Comparison of ENCODE assay signal across 14 cellular contexts in genomic region chr3:17752441-17752840, GRCh38.
"Had no signal": no experiment of that assay in that cellular context is flagged by ENCODE, and none has a peak within 500 bp of the region (broad histone marks: within the 10 kb centered on the region; RNA-seq: fewer than 3 reads in every experiment).

No MANE protein-coding gene starts in this region.

- H3K27me3 ChIP-seq: heart right ventricle, right atrium auricular region, stomach, tibial nerve had no signal

- H3K4me1 ChIP-seq: right atrium auricular region had no signal

- H3K4me3 Mint-ChIP-seq: activated CD4-positive, alpha-beta memory T cell treated with anti-CD3 and anti-CD28 coated beads for 36 hours; central memory CD8-positive, alpha-beta T cell; natural killer cell; T-cell had no signal

- H3K36me3 Mint-ChIP-seq: activated CD4-positive, alpha-beta memory T cell treated with anti-CD3 and anti-CD28 coated beads for 36 hours; natural killer cell; T-cell had no signal

- H3K27ac ChIP-seq: heart right ventricle, right atrium auricular region, stomach, tibial nerve, VCaP had no signal

- H3K9me3 ChIP-seq: heart right ventricle, right atrium auricular region, stomach, tibial nerve had no signal

- ATAC-seq: heart right ventricle, natural killer cell, T-cell had no signal

- H3K9me3 Mint-ChIP-seq: activated CD4-positive, alpha-beta memory T cell treated with anti-CD3 and anti-CD28 coated beads for 36 hours; central memory CD8-positive, alpha-beta T cell; natural killer cell; T-cell had no signal

- H3K36me3 ChIP-seq: heart right ventricle, right atrium auricular region, stomach, tibial nerve had no signal

- H3K27ac Mint-ChIP-seq: activated CD4-positive, alpha-beta memory T cell treated with anti-CD3 and anti-CD28 coated beads for 36 hours; natural killer cell; T-cell had no signal

- DNase-seq: activated CD4-positive, alpha-beta memory T cell treated with anti-CD3 and anti-CD28 coated beads for 36 hours; activated naive CD4-positive, alpha-beta T cell treated with anti-CD3 and anti-CD28 coated beads, Interleukin-2, amount 50 U/mL, for 16 hours; cortex of kidney; heart right ventricle; mammary epithelial cell; natural killer cell; small intestine; stomach; T-cell; T1000 had no signal

- H3K27me3 Mint-ChIP-seq: activated CD4-positive, alpha-beta memory T cell treated with anti-CD3 and anti-CD28 coated beads for 36 hours; central memory CD8-positive, alpha-beta T cell; T-cell had no signal

- H3K4me3 ChIP-seq: heart right ventricle, right atrium auricular region, stomach, tibial nerve had no signal
